22 cellular contexts compared by ENCODE assay signal in the genomic region with DNA sequence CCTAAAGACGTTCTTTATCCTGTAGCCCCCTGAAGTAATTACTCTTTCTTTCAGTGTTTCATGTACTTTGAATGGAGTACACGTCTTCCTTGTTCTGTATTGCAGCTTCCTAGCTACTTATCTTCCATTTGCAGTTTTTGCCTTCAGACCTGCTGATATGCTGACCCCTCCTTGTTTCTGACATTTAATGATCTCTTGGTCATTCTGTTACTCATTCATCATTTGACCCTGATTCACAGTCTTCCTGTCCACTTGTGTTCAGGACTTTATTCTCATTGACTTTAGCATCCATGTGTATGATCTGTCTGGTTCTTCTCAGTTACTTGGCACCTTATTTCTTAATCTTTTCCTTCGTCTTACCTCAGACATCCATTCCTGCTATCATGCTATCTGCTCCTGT.
"Had no signal": no experiment of that assay in that cellular context is flagged by ENCODE, and none has a peak within 500 bp of the region (broad histone marks: within the 10 kb centered on the region; RNA-seq: fewer than 3 reads in every experiment).

No MANE protein-coding gene starts in this region.

- H3K27ac Mint-ChIP-seq: activated CD4-positive, alpha-beta T cell treated with anti-CD3 and anti-CD28 coated beads, Interleukin-2, amount 10 ng/mL, durations not matched to agents 7 days and 5 days; activated naive CD8-positive, alpha-beta T cell treated with anti-CD3 and anti-CD28 coated beads, Interleukin-2, amount 10 ng/mL, durations not matched to agents 7 days and 5 days; activated T-cell treated with anti-CD3 and anti-CD28 coated beads, Interleukin-2, amount 50 U/mL, for 72 hours; memory B cell; natural killer cell; progenitor cell of endocrine pancreas had no signal

- H3K4me3 ChIP-seq: breast epithelium, left ventricle myocardium inferior, testis had no signal

- H3K27me3 ChIP-seq: breast epithelium, testis had no signal

- ATAC-seq: activated T-cell treated with anti-CD3 and anti-CD28 coated beads, Interleukin-2, amount 50 U/mL, for 72 hours; natural killer cell; right cardiac atrium; stimulated activated naive CD8-positive, alpha-beta T cell treated with anti-CD3 and anti-CD28 coated beads, Interleukin-15, Interleukin-2, amounts not matched to agents 100 U/mL and 50 U/mL, for 24 hours had no signal

- H3K4me3 Mint-ChIP-seq: activated CD4-positive, alpha-beta T cell treated with anti-CD3 and anti-CD28 coated beads, Interleukin-2, amount 10 ng/mL, durations not matched to agents 7 days and 5 days; activated naive CD8-positive, alpha-beta T cell treated with anti-CD3 and anti-CD28 coated beads, Interleukin-2, amount 10 ng/mL, durations not matched to agents 7 days and 5 days; activated T-cell treated with anti-CD3 and anti-CD28 coated beads, Interleukin-2, amount 50 U/mL, for 72 hours; memory B cell; natural killer cell had no signal

- H3K9me3 Mint-ChIP-seq: activated CD4-positive, alpha-beta T cell treated with anti-CD3 and anti-CD28 coated beads, Interleukin-2, amount 10 ng/mL, durations not matched to agents 7 days and 5 days; activated naive CD8-positive, alpha-beta T cell treated with anti-CD3 and anti-CD28 coated beads, Interleukin-2, amount 10 ng/mL, durations not matched to agents 7 days and 5 days; activated T-cell treated with anti-CD3 and anti-CD28 coated beads, Interleukin-2, amount 50 U/mL, for 72 hours; memory B cell; natural killer cell had no signal

- DNase-seq: activated CD4-positive, alpha-beta T cell treated with anti-CD3 and anti-CD28 coated beads, Interleukin-2, amount 10 ng/mL, durations not matched to agents 7 days and 5 days; activated CD8-positive, alpha-beta memory T cell treated with anti-CD3 and anti-CD28 coated beads, Interleukin-2, amount 50 U/mL, for 48 hours; activated naive CD8-positive, alpha-beta T cell treated with anti-CD3 and anti-CD28 coated beads, Interleukin-2, amount 10 ng/mL, durations not matched to agents 7 days and 5 days; activated T-cell treated with anti-CD3 and anti-CD28 coated beads, Interleukin-2, amount 50 U/mL, for 72 hours; anterior cingulate cortex; cerebellar nuclear complex; dermis blood vessel endothelial cell; hippocampal formation; kidney; left ventricle myocardium inferior; natural killer cell; right cardiac atrium; small intestine; stimulated activated CD4-positive, alpha-beta T cell treated with anti-CD3 and anti-CD28 coated beads, Interleukin-4, amount 100 ng/mL, for 24 hours; stimulated activated naive CD8-positive, alpha-beta T cell treated with anti-CD3 and anti-CD28 coated beads, Interleukin-15, Interleukin-2, amounts not matched to agents 100 U/mL and 50 U/mL, for 24 hours; T-helper 2 cell; testis had no signal

- H3K4me1 ChIP-seq: breast epithelium, left ventricle myocardium inferior, testis had no signal

- H3K27me3 Mint-ChIP-seq: activated CD4-positive, alpha-beta T cell treated with anti-CD3 and anti-CD28 coated beads, Interleukin-2, amount 10 ng/mL, durations not matched to agents 7 days and 5 days; activated naive CD8-positive, alpha-beta T cell treated with anti-CD3 and anti-CD28 coated beads, Interleukin-2, amount 10 ng/mL, durations not matched to agents 7 days and 5 days; memory B cell; progenitor cell of endocrine pancreas had no signal

- FAIRE-seq: kidney, small intestine, TTC549 had no signal

- H3K27ac ChIP-seq: breast epithelium, epithelial cell of prostate, left ventricle myocardium inferior, testis had no signal

- H3K9me3 ChIP-seq: breast epithelium, left ventricle myocardium inferior, testis had no signal
